Comparison of ENCODE assay signal across 6 cellular contexts in the genomic region with DNA sequence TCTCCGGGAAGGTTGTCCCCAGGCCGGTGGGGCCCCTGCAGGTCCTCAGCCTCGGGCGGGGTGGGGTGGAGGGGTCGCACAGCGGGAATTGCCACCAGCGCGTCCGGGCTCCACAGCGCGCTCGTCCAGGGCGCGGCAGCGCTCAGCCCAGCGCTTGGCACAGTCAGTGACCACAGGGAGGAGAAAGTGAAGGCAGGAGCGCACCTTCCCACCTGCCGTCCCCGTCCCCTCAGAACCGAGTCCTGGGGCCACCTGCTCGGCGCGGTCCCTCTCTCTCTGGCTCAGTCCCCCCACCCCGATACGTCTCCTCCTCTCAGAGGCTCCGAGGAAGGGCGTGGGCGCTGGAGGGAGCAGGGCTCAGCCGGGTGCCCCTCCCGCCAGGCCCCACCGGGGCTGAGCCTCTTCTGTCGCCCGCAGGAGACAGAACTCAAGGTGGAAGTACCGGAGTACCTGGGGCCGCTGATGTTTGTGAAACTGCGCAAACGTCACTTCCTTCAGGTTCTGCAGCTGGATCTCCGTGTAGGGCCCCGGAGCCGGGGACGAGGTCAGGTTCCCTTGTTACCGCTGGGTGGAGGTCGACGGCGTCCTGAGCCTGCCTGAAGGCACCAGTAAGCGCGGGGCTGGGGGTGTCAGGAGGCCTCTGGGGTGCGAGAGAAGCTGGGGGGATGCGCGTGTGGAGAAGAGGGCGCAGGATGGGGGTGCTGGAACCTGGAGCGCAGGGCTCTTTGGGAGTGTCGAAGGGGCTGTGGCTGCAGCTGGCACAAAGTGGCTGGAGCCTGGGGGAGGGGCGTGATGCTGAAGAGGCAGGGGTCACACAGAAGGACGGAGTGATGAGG. TPM values are rescaled to one million over a fixed set of nuclear protein-coding genes. Genes with fewer than 3 reads are reported as not detected.
DNase-seq lines count a peak whose midpoint lies in the region; ATAC-seq and TF ChIP-seq lines count a peak whose summit lies in the region.
"Not testable (repeated sequence)": the region's sequence is repeated elsewhere in the genome, so short reads cannot be mapped to it uniquely, and the experiment has no call there.

No MANE protein-coding gene starts in this region.

- H3K27me3 ChIP-seq in iPS-15b (ENCODE audit: control insufficient read depth, insufficient read depth, low read length): peaks cover 30% of the 10 kb centered on the region
- H3K27me3 ChIP-seq in spleen (replicated peaks in 1 of 7): peaks cover 0 to 54% (median 6%) of the 10 kb centered on the region in 7 donors

- peaks cover 65% of the 10 kb centered on the region for H3K4me1 Mint-ChIP-seq in CD14-positive monocyte
- H3K4me1 Mint-ChIP-seq in T-helper 1 cell treated with Interleukin-12 subunit alpha and Interleukin-12 subunit beta and Interleukin-4 antibody, amounts not matched to agents 30 μg/mL and 1 μg/mL, for 36 hours (ENCODE audit: low read depth): peaks cover 56% of the 10 kb centered on the region

- H3K4me3 ChIP-seq in iPS-15b (ENCODE audit: low read depth, low read length) (peak overlapping the region; percentile 66), spleen (peak overlapping the region in 7 of 8 donors; percentile 10 to 67 (median 36))

- peak overlapping the region in 1 of 7 donors; percentile 32 for H3K27ac Mint-ChIP-seq in CD14-positive monocyte
- H3K27ac Mint-ChIP-seq in T-helper 1 cell treated with Interleukin-12 subunit alpha and Interleukin-12 subunit beta and Interleukin-4 antibody, amounts not matched to agents 30 μg/mL and 1 μg/mL, for 36 hours: peak overlapping the region; percentile 82

- peak overlapping the region in 4 of 8 donors; percentile 46 to 76 (median 52) for H3K27ac ChIP-seq in spleen

- intact Hi-C loops in CD14-positive monocyte (cut with micrococcal nuclease); spleen (cut with DNase I; ENCODE audit: low total_unique reads): not testable (repeated sequence)

- peak overlapping the region; percentile 64 to 77 for H3K4me3 Mint-ChIP-seq in CD14-positive monocyte
- peak overlapping the region; percentile 90 for H3K4me3 Mint-ChIP-seq in T-helper 1 cell treated with Interleukin-12 subunit alpha and Interleukin-12 subunit beta and Interleukin-4 antibody, amounts not matched to agents 30 μg/mL and 1 μg/mL, for 36 hours

- not testable (repeated sequence) for H3K4me1 ChIP-seq in iPS-15b (ENCODE audit: control insufficient read depth, insufficient read depth, low read length)
- H3K4me1 ChIP-seq in spleen: peaks cover 21 to 83% (median 63%) of the 10 kb centered on the region in 6 donors

- peak; percentile 40 for ATAC-seq in HG02938 (IDR thresholded peaks at IDR 0.05; ENCODE audit: unreplicated experiment)

- peaks cover 60 to 70% (median 63%) of the 10 kb centered on the region in 3 donors for H3K27me3 Mint-ChIP-seq in CD14-positive monocyte (ENCODE audit: low read depth in 3 of 3)
- peaks cover 29% of the 10 kb centered on the region for H3K27me3 Mint-ChIP-seq in T-helper 1 cell treated with Interleukin-12 subunit alpha and Interleukin-12 subunit beta and Interleukin-4 antibody, amounts not matched to agents 30 μg/mL and 1 μg/mL, for 36 hours (ENCODE audit: low read depth)

- not testable (repeated sequence) for H3K9ac ChIP-seq in iPS-15b (ENCODE audit: low read depth, low read length)

- TF ChIP-seq POLR2A in spleen (IDR thresholded peaks at IDR 0.05): not testable (repeated sequence)

- TF ChIP-seq CTCF in CD14-positive monocyte (IDR thresholded peaks at IDR 0.05); spleen (IDR thresholded peaks at IDR 0.05 in 8 of 11, conservative IDR thresholded peaks at IDR 0.05 in 3 of 11): not testable (repeated sequence)

- not testable (repeated sequence) for H3K36me3 ChIP-seq in iPS-15b (ENCODE audit: control insufficient read depth, insufficient read depth, low read length); spleen

- not testable (repeated sequence) for H3K9me3 ChIP-seq in iPS-15b (ENCODE audit: control insufficient read depth, insufficient read depth, low read length); spleen

- H3K36me3 Mint-ChIP-seq in CD14-positive monocyte: peaks cover 18 to 23% of the 10 kb centered on the region in 2 donors
- H3K36me3 Mint-ChIP-seq in T-helper 1 cell treated with Interleukin-12 subunit alpha and Interleukin-12 subunit beta and Interleukin-4 antibody, amounts not matched to agents 30 μg/mL and 1 μg/mL, for 36 hours (ENCODE audit: low read depth): peaks cover 15% of the 10 kb centered on the region

- WGBS in spleen, 5 donors: 4 to 31% (median 5%) methylated on average over 8 to 54 of the region's 55 CpGs

- not testable (repeated sequence) for DNase-seq in CD14-positive monocyte (ENCODE audit: low spot score)
- peak; percentile 67 for DNase-seq in activated naive CD4-positive, alpha-beta T cell treated with Interleukin-2 at 50 U/mL for 16 hours
- peak; percentile 89 for DNase-seq in spleen

- H3K9me3 Mint-ChIP-seq in CD14-positive monocyte: peaks cover 0 to 20% (median 5%) of the 10 kb centered on the region in 7 donors
- H3K9me3 Mint-ChIP-seq in T-helper 1 cell treated with Interleukin-12 subunit alpha and Interleukin-12 subunit beta and Interleukin-4 antibody, amounts not matched to agents 30 μg/mL and 1 μg/mL, for 36 hours: not testable (repeated sequence)

RNA-seq across cellular contexts. Expression of gene C17orf100, which starts 5.5 kb away (rescaled TPM):
- polyA plus RNA-seq in CD14-positive monocyte (1 to 10 TPM; 1.2 to 1.8 TPM), spleen (1 to 10 TPM; 4.2 to 4.7 (median 4.3) TPM)
- total RNA-seq in spleen: 1 to 10 TPM; 1.1 to 2.8 (median 2.3) TPM

RNA-seq across cellular contexts. Expression of gene MED31, which starts 5.6 kb away (rescaled TPM):
- polyA plus RNA-seq in CD14-positive monocyte (10 to 100 TPM; 33.6 to 38.2 TPM), spleen (10 to 100 TPM; 17.3 to 28.9 (median 17.5) TPM)
- 10 to 100 TPM in 6 of 7 donors, 1 to 10 TPM in 1; 6.0 to 18.2 (median 16.1) TPM for total RNA-seq in spleen

RNA-seq across cellular contexts. Expression of gene TXNDC17, which starts 16.2 kb away (rescaled TPM):
- polyA plus RNA-seq in CD14-positive monocyte (100 to 1,000 TPM; 319 to 357 TPM), spleen (100 to 1,000 TPM in 2 of 3 donors, 10 to 100 TPM in 1; 90.5 to 215 (median 140) TPM)
- total RNA-seq in spleen: 100 to 1,000 TPM in 2 of 7 donors, 10 to 100 TPM in 5; 38.8 to 114 (median 76.2) TPM

RNA-seq across cellular contexts. Expression of gene KIAA0753, which starts 16.5 kb away (rescaled TPM):
- polyA plus RNA-seq in CD14-positive monocyte (1 to 10 TPM; 1.7 to 3.5 TPM), spleen (1 to 10 TPM; 4.2 to 9.5 (median 5.6) TPM)
- total RNA-seq in spleen: 10 to 100 TPM; 13.1 to 21.8 (median 18.9) TPM

RNA-seq across cellular contexts. Expression of gene SLC13A5, which starts 56.2 kb away (rescaled TPM):
- not detected for polyA plus RNA-seq in CD14-positive monocyte
- 10 to 100 TPM in 2 of 7 donors, 1 to 10 TPM in 5; 1.3 to 18.4 (median 7.0) TPM for total RNA-seq in spleen
- polyA plus RNA-seq in spleen: 1 to 10 TPM; 1.0 to 2.8 (median 1.3) TPM
